Comparison of ENCODE assay signal across 1 cellular context in genomic region chr10:50554381-50554994, GRCh38.
TF ChIP-seq lines count a peak whose summit lies in the region.

No MANE protein-coding gene starts in this region.

TF ChIP-seq in K562, 482 proteins besides CTCF, POLR2A, EP300 and RAD21 (continued from another document):
- TF ChIP-seq UBTF (IDR thresholded peaks at IDR 0.05; ENCODE audit: borderline replicate concordance in 1 of 2, low read depth in 2 of 2, low read length in 2 of 2) (0 out of 4 replicates have a peak, but pooled peaks of 1 of the 2 experiments have one; percentile 13), ZNF143 (CRISPR knock-in tag; IDR thresholded peaks at IDR 0.05) (no peak), ZKSCAN3 (CRISPR knock-in tag; IDR thresholded peaks at IDR 0.05) (no peak), ZNF696 (CRISPR knock-in tag; conservative IDR thresholded peaks at IDR 0.05) (no peak), KAT8 (IDR thresholded peaks at IDR 0.05; ENCODE audit: low read depth) (no peak), ZBTB33 (CRISPR knock-in tag; IDR thresholded peaks at IDR 0.05) (no peak), TCFL5 (CRISPR knock-in tag; conservative IDR thresholded peaks at IDR 0.05) (0 out of 2 replicates have a peak, but pooled peaks have one; percentile 8), CHD1 (IDR thresholded peaks at IDR 0.05; ENCODE audit: low read length) (peak; percentile 2), HNRNPK (IDR thresholded peaks at IDR 0.05; ENCODE audit: low read depth, low read length, poor library complexity, severe bottlenecking) (no peak), CEBPG (CRISPR knock-in tag; IDR thresholded peaks at IDR 0.05) (peak; percentile 39; the same call in 1 of the 2 replicates), CEBPG (tag; conservative IDR thresholded peaks at IDR 0.05 in 1 of 2, IDR thresholded peaks at IDR 0.05 in 1 of 2) (peak in 1 of 2 experiments; percentile 69; a peak in 2 of 4 replicates), KLF6 (CRISPR knock-in tag; IDR thresholded peaks at IDR 0.05; ENCODE audit: borderline replicate concordance) (no peak)
- TF ChIP-seq, protein P1, sequence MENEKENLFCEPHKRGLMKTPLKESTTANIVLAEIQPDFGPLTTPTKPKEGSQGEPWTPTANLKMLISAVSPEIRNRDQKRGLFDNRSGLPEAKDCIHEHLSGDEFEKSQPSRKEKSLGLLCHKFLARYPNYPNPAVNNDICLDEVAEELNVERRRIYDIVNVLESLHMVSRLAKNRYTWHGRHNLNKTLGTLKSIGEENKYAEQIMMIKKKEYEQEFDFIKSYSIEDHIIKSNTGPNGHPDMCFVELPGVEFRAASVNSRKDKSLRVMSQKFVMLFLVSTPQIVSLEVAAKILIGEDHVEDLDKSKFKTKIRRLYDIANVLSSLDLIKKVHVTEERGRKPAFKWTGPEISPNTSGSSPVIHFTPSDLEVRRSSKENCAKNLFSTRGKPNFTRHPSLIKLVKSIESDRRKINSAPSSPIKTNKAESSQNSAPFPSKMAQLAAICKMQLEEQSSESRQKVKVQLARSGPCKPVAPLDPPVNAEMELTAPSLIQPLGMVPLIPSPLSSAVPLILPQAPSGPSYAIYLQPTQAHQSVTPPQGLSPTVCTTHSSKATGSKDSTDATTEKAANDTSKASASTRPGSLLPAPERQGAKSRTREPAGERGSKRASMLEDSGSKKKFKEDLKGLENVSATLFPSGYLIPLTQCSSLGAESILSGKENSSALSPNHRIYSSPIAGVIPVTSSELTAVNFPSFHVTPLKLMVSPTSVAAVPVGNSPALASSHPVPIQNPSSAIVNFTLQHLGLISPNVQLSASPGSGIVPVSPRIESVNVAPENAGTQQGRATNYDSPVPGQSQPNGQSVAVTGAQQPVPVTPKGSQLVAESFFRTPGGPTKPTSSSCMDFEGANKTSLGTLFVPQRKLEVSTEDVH (IDR thresholded peaks at IDR 0.05; ENCODE audit: low read depth, partially characterized antibody): no peak
TF ChIP-seq in K562: peak in this region for 10.
